9 cellular contexts compared by ENCODE assay signal in genomic region chr11:121446752-121447156, GRCh38. TPM values are rescaled to one million over a fixed set of nuclear protein-coding genes. Genes with fewer than 3 reads are reported as not detected.
A peak's percentile ranks its signal among the peaks of the same experiment; 100 is the strongest.
DNase-seq lines count a peak whose midpoint lies in the region; ATAC-seq lines count a peak whose summit lies in the region.
"Had no signal": no experiment of that assay in that cellular context is flagged by ENCODE, and none has a peak within 500 bp of the region (broad histone marks: within the 10 kb centered on the region; RNA-seq: fewer than 3 reads in every experiment).

No MANE protein-coding gene starts in this region.

- no peak for DNase-seq in activated naive CD4-positive, alpha-beta T cell (lab: John Stamatoyannopoulos, UW)
- DNase-seq in NAMALWA (ENCODE audit: low spot score) = peak; percentile 50
- DNase-seq in dermis blood vessel endothelial cell = peak; percentile 26
- no peak for DNase-seq in stimulated activated naive CD8-positive, alpha-beta T cell treated with anti-CD3 and anti-CD28 coated beads, Interleukin-15, amount 100 ng/mL, for 72 hours
- DNase-seq in stimulated activated CD4-positive, alpha-beta T cell treated with anti-CD3 and anti-CD28 coated beads, Interleukin-12 subunit alpha, Interleukin-12 subunit beta, amount 100 ng/mL, for 4 hours = no peak
- DNase-seq in NCI-H1105 treated with DMSO at 0.1 percent for 48 hours (lab: John Stamatoyannopoulos, UW) = no peak
- DNase-seq in immature natural killer cell = no peak
- DNase-seq: effector CD4-positive, alpha-beta T cell had no signal

- H3K4me3 Mint-ChIP-seq in activated naive CD4-positive, alpha-beta T cell treated with anti-CD3 and anti-CD28 coated beads, Interleukin-2, amount 50 U/mL, for 24 hours = peak overlapping the region; percentile 45
- peak overlapping the region in 1 of 2 donors; percentile 19 for H3K4me3 Mint-ChIP-seq in stimulated activated naive CD8-positive, alpha-beta T cell treated with anti-CD3 and anti-CD28 coated beads, Interleukin-15, amount 100 ng/mL, for 72 hours
- no peak overlapping the region for H3K4me3 Mint-ChIP-seq in immature natural killer cell

- peaks cover 91% of the 10 kb centered on the region for H3K4me1 Mint-ChIP-seq in activated naive CD4-positive, alpha-beta T cell treated with anti-CD3 and anti-CD28 coated beads, Interleukin-2, amount 50 U/mL, for 24 hours
- H3K4me1 Mint-ChIP-seq in stimulated activated naive CD8-positive, alpha-beta T cell treated with anti-CD3 and anti-CD28 coated beads, Interleukin-15, amount 100 ng/mL, for 72 hours = peaks cover 82% of the 10 kb centered on the region
- peaks cover 43 to 53% of the 10 kb centered on the region in 2 donors for H3K4me1 Mint-ChIP-seq in immature natural killer cell

- ATAC-seq in stimulated activated naive CD8-positive, alpha-beta T cell treated with anti-CD3 and anti-CD28 coated beads, Interleukin-15, amount 100 ng/mL, for 72 hours = no peak

- peak overlapping the region; percentile 74 for H3K27ac Mint-ChIP-seq in activated naive CD4-positive, alpha-beta T cell treated with anti-CD3 and anti-CD28 coated beads, Interleukin-2, amount 50 U/mL, for 24 hours
- H3K27ac Mint-ChIP-seq in stimulated activated naive CD8-positive, alpha-beta T cell treated with anti-CD3 and anti-CD28 coated beads, Interleukin-15, amount 100 ng/mL, for 72 hours = peak overlapping the region; percentile 83 to 95
- H3K27ac Mint-ChIP-seq in immature natural killer cell = peak overlapping the region in 3 of 6 donors; percentile 59 to 79 (median 62)

- no peaks in the 10 kb centered on the region for H3K9me3 Mint-ChIP-seq in activated naive CD4-positive, alpha-beta T cell treated with anti-CD3 and anti-CD28 coated beads, Interleukin-2, amount 50 U/mL, for 24 hours
- no peaks in the 10 kb centered on the region for H3K9me3 Mint-ChIP-seq in stimulated activated naive CD8-positive, alpha-beta T cell treated with anti-CD3 and anti-CD28 coated beads, Interleukin-15, amount 100 ng/mL, for 72 hours
- H3K9me3 Mint-ChIP-seq in immature natural killer cell = no peaks in the 10 kb centered on the region

- H3K36me3 Mint-ChIP-seq in activated naive CD4-positive, alpha-beta T cell treated with anti-CD3 and anti-CD28 coated beads, Interleukin-2, amount 50 U/mL, for 24 hours = peaks cover 12% of the 10 kb centered on the region
- H3K36me3 Mint-ChIP-seq in immature natural killer cell = peaks cover 25 to 27% (median 26%) of the 10 kb centered on the region in 3 donors

- H3K27me3 Mint-ChIP-seq in activated naive CD4-positive, alpha-beta T cell treated with anti-CD3 and anti-CD28 coated beads, Interleukin-2, amount 50 U/mL, for 24 hours = no peaks in the 10 kb centered on the region
- H3K27me3 Mint-ChIP-seq in stimulated activated naive CD8-positive, alpha-beta T cell treated with anti-CD3 and anti-CD28 coated beads, Interleukin-15, amount 100 ng/mL, for 72 hours = no peaks in the 10 kb centered on the region
- H3K27me3 Mint-ChIP-seq in immature natural killer cell (ENCODE audit: low read depth in 3 of 3) = peaks cover 3 to 7% (median 3%) of the 10 kb centered on the region in 3 donors

RNA-seq across cellular contexts. Expression of gene SORL1, which starts 5.4 kb away (rescaled TPM):
- 0.05 and 0.17 TPM in 2 replicates for total RNA-seq in dermis blood vessel endothelial cell
- 100 to 1,000 TPM; 125 to 281 (median 189) TPM for polyA plus RNA-seq in immature natural killer cell

Comparison
In these comparisons a context has a peak if more than half of its experiments do, and no peak if none do; other contexts are left out.
1. DNase-seq: peak in NAMALWA (single experiment) and dermis blood vessel endothelial cell (single experiment); none in activated naive CD4-positive, alpha-beta T cell (0 of 4), stimulated activated naive CD8-positive, alpha-beta T cell treated with anti-CD3 and anti-CD28 coated beads, Interleukin-15, amount 100 ng/mL, for 72 hours (0 of 2), stimulated activated CD4-positive, alpha-beta T cell treated with anti-CD3 and anti-CD28 coated beads, Interleukin-12 subunit alpha, Interleukin-12 subunit beta, amount 100 ng/mL, for 4 hours (single experiment), NCI-H1105 treated with DMSO at 0.1 percent for 48 hours (single experiment) and immature natural killer cell (0 of 3).